Comparison of ENCODE assay signal across 8 cellular contexts in genomic region chr10:11875499-11876281, GRCh38. TPM values are rescaled to one million over a fixed set of nuclear protein-coding genes. Genes with fewer than 3 reads are reported as not detected.
DNase-seq lines count a peak whose midpoint lies in the region; ATAC-seq and TF ChIP-seq lines count a peak whose summit lies in the region.

No MANE protein-coding gene starts in this region.

- DNase-seq in HAP-1 (ENCODE audit: low spot score in 2 of 2), result peak; percentile 84 to 85
- peak; percentile 82 to 93 (median 90) for DNase-seq in body of pancreas
- DNase-seq in smooth muscle cell (lab: John Stamatoyannopoulos, UW; ENCODE audit: unreplicated experiment), result peak; percentile 11
- DNase-seq in NCI-H1048 (lab: John Stamatoyannopoulos, UW), result no peak
- DNase-seq in NCI-H2029 (lab: John Stamatoyannopoulos, UW), result no peak
- no peak for DNase-seq in RKO (ENCODE audit: low spot score)

- H3K9ac ChIP-seq in iPS-20b (ENCODE audit: low read depth, low read length), result peak overlapping the region; percentile 72; the same call in 1 of the 2 replicates
- peak overlapping the region; percentile 53 for H3K9ac ChIP-seq in smooth muscle cell (ENCODE audit: low read depth)

- peaks cover 18% of the 10 kb centered on the region for H3F3A ChIP-seq in smooth muscle cell (ENCODE audit: low read depth)

- H3K27me3 ChIP-seq in HAP-1 (ENCODE audit: low read depth) (no peaks in the 10 kb centered on the region), body of pancreas (no peaks in the 10 kb centered on the region), iPS-20b (ENCODE audit: insufficient read depth, low read length) (no peaks in the 10 kb centered on the region), smooth muscle cell (ENCODE audit: low read depth) (no peaks in the 10 kb centered on the region)

- no peaks in the 10 kb centered on the region for H4K20me1 ChIP-seq in smooth muscle cell (ENCODE audit: low read depth)

- no peaks in the 10 kb centered on the region for H3K79me2 ChIP-seq in smooth muscle cell (ENCODE audit: low read depth)

- H3K4me3 ChIP-seq in HAP-1, result no peak overlapping the region
- H3K4me3 ChIP-seq in body of pancreas, result no peak overlapping the region
- H3K4me3 ChIP-seq in iPS-20b (ENCODE audit: low read length), result peak overlapping the region; percentile 54; the same call in 1 of the 2 replicates
- H3K4me3 ChIP-seq in smooth muscle cell, result no peak overlapping the region

- TF ChIP-seq CTCF in body of pancreas (IDR thresholded peaks at IDR 0.05), result no peak
- TF ChIP-seq CTCF in smooth muscle cell (IDR thresholded peaks at IDR 0.05; ENCODE audit: borderline replicate concordance, insufficient read depth, poor library complexity, severe bottlenecking), result no peak

- ATAC-seq in body of pancreas (peak; percentile 93), HG03439 (IDR thresholded peaks at IDR 0.05; ENCODE audit: unreplicated experiment) (no peak)

- H3K4me2 ChIP-seq in smooth muscle cell, result peak overlapping the region; percentile 71

- in situ Hi-C loops in HAP-1 (cut with MboI; ENCODE audit: low sequenced_read_pairs), result no loop called here

- H3K4me1 ChIP-seq in HAP-1 (peaks cover 18% of the 10 kb centered on the region), body of pancreas (peaks cover 37% of the 10 kb centered on the region), iPS-20b (ENCODE audit: insufficient read depth, low read length) (peaks cover 15% of the 10 kb centered on the region), smooth muscle cell (ENCODE audit: low read depth) (peaks cover 26% of the 10 kb centered on the region)

- H3K27ac ChIP-seq in body of pancreas (peak overlapping the region; percentile 90 to 94 (median 90)), iPS-20b (ENCODE audit: low read length) (no peak overlapping the region), smooth muscle cell (ENCODE audit: low read depth) (peak overlapping the region; percentile 90)

- H3K36me3 ChIP-seq in HAP-1 (replicated peaks), result no peaks in the 10 kb centered on the region
- no peaks in the 10 kb centered on the region for H3K36me3 ChIP-seq in body of pancreas (replicated peaks in 1 of 2; ENCODE audit: insufficient read depth in 1 of 2, low read depth in 2 of 2)
- no peaks in the 10 kb centered on the region for H3K36me3 ChIP-seq in iPS-20b (ENCODE audit: insufficient read depth, low read depth, low read length)
- H3K36me3 ChIP-seq in smooth muscle cell (ENCODE audit: low read depth), result no peaks in the 10 kb centered on the region

- H2AFZ ChIP-seq in smooth muscle cell (ENCODE audit: low read depth), result peak overlapping the region; percentile 62

- TF ChIP-seq POLR2A in body of pancreas (IDR thresholded peaks at IDR 0.05), result peak; percentile 6 to 54 (median 45)

- 15 to 44% methylated on average over 7 to 17 of the region's 17 CpGs for WGBS in body of pancreas, 2 donors
- 47% methylated on average over 17 of the region's 17 CpGs for WGBS in smooth muscle cell (ENCODE audit: low lambda C conversion rate)

- intact Hi-C loops in body of pancreas (cut with DNase I), result no loop called here

- H3K9me3 ChIP-seq in HAP-1 (no peaks in the 10 kb centered on the region), body of pancreas (no peaks in the 10 kb centered on the region), iPS-20b (ENCODE audit: insufficient read depth, low read depth, low read length) (no peaks in the 10 kb centered on the region), smooth muscle cell (replicated peaks; ENCODE audit: low read depth) (no peaks in the 10 kb centered on the region)

RNA-seq across cellular contexts. Expression of gene PROSER2, which starts 52.5 kb away (rescaled TPM):
- 10 to 100 TPM; 29.3 to 58.3 TPM for total RNA-seq in body of pancreas
- 3.7 and 4.9 TPM in 2 replicates for total RNA-seq in smooth muscle cell
- 8.2 and 26.3 TPM in 2 replicates for polyA plus RNA-seq in smooth muscle cell

Comparison
In these comparisons a context has a peak if more than half of its experiments do, and no peak if none do; other contexts are left out.
1. DNase-seq: peak in HAP-1 (2 of 2), body of pancreas (4 of 4) and smooth muscle cell (single experiment); none in NCI-H1048 (single experiment), NCI-H2029 (single experiment) and RKO (single experiment).